25 cellular contexts compared by ENCODE assay signal in the genomic region with DNA sequence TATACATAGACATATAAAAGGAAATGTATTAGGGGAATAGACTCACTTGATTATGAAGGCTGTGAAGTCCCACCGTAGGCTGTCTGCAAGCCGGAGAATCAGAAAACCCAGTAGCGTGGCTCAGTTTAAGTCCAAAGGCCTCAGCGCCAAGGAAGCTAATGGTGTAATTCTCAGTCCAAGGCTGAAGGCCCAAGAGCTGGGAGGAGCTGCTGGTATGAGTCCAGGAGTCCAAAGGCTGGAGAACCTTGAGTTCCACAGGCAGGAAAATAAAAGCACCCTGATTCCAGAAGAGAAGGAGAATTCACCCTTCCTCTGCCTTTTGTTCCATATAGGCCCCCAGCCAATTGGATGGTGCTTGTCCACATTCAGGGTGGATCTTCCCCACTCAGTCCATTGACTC.
"Had no signal": no experiment of that assay in that cellular context is flagged by ENCODE, and none has a peak within 500 bp of the region (broad histone marks: within the 10 kb centered on the region; RNA-seq: fewer than 3 reads in every experiment).

No MANE protein-coding gene starts in this region.

- H3K27ac Mint-ChIP-seq: activated CD4-positive, alpha-beta memory T cell treated with anti-CD3 and anti-CD28 coated beads, Interleukin-2, amount 10 ng/mL, durations not matched to agents 7 days and 5 days; activated CD4-positive, alpha-beta T cell treated with anti-CD3 and anti-CD28 coated beads, Interleukin-2, amount 10 ng/mL, durations not matched to agents 7 days and 5 days; activated naive CD4-positive, alpha-beta T cell treated with anti-CD3 and anti-CD28 coated beads, Interleukin-2, amount 10 ng/mL, durations not matched to agents 7 days and 5 days; activated naive CD4-positive, alpha-beta T cell treated with anti-CD3 and anti-CD28 coated beads, Interleukin-2, amount 50 U/mL, for 72 hours; activated naive CD8-positive, alpha-beta T cell treated with anti-CD3 and anti-CD28 coated beads, Interleukin-2, amount 10 ng/mL, durations not matched to agents 7 days and 5 days; activated T-cell treated with anti-CD3 and anti-CD28 coated beads, Interleukin-2, amount 50 U/mL, for 24 hours; activated T-cell treated with anti-CD3 and anti-CD28 coated beads, Interleukin-2, amount 50 U/mL, for 72 hours; endodermal cell had no signal

- H3K4me1 Mint-ChIP-seq: activated CD4-positive, alpha-beta memory T cell treated with anti-CD3 and anti-CD28 coated beads, Interleukin-2, amount 10 ng/mL, durations not matched to agents 7 days and 5 days; activated CD4-positive, alpha-beta T cell treated with anti-CD3 and anti-CD28 coated beads, Interleukin-2, amount 10 ng/mL, durations not matched to agents 7 days and 5 days; activated naive CD4-positive, alpha-beta T cell treated with anti-CD3 and anti-CD28 coated beads, Interleukin-2, amount 10 ng/mL, durations not matched to agents 7 days and 5 days; activated naive CD8-positive, alpha-beta T cell treated with anti-CD3 and anti-CD28 coated beads, Interleukin-2, amount 10 ng/mL, durations not matched to agents 7 days and 5 days; central memory CD8-positive, alpha-beta T cell; endodermal cell had no signal

- DNase-seq: activated CD4-positive, alpha-beta memory T cell treated with anti-CD3 and anti-CD28 coated beads, Interleukin-2, amount 10 ng/mL, durations not matched to agents 7 days and 5 days; activated CD4-positive, alpha-beta T cell treated with anti-CD3 and anti-CD28 coated beads for 1 hour; activated CD4-positive, alpha-beta T cell treated with anti-CD3 and anti-CD28 coated beads for 4 hours; activated CD4-positive, alpha-beta T cell treated with anti-CD3 and anti-CD28 coated beads, Interleukin-2, amount 10 ng/mL, durations not matched to agents 7 days and 5 days; activated CD4-positive, alpha-beta T cell treated with anti-CD3 and anti-CD28 coated beads, Interleukin-2, amount 50 U/mL, for 4 hours; activated CD8-positive, alpha-beta memory T cell treated with anti-CD3 and anti-CD28 coated beads, Interleukin-2, amount 50 U/mL, for 48 hours; activated gamma-delta T cell; activated naive CD4-positive, alpha-beta T cell; activated naive CD4-positive, alpha-beta T cell treated with anti-CD3 and anti-CD28 coated beads, Interleukin-2, amount 10 ng/mL, durations not matched to agents 7 days and 5 days; activated naive CD8-positive, alpha-beta T cell treated with anti-CD3 and anti-CD28 coated beads, Interleukin-2, amount 10 ng/mL, durations not matched to agents 7 days and 5 days; activated T-cell treated with anti-CD3 and anti-CD28 coated beads for 4 hours; activated T-cell treated with anti-CD3 and anti-CD28 coated beads, Interleukin-2, amount 50 U/mL, for 24 hours; activated T-cell treated with anti-CD3 and anti-CD28 coated beads, Interleukin-2, amount 50 U/mL, for 72 hours; brain microvascular endothelial cell; cortex of kidney; dermis blood vessel endothelial cell; effector memory CD4-positive, alpha-beta T cell; endodermal cell; foreskin fibroblast; head of caudate nucleus; T-helper 1 cell; T-helper 2 cell had no signal

- H3K36me3 Mint-ChIP-seq: activated naive CD4-positive, alpha-beta T cell treated with anti-CD3 and anti-CD28 coated beads, Interleukin-2, amount 10 ng/mL, durations not matched to agents 7 days and 5 days; activated naive CD4-positive, alpha-beta T cell treated with anti-CD3 and anti-CD28 coated beads, Interleukin-2, amount 50 U/mL, for 72 hours; activated naive CD8-positive, alpha-beta T cell treated with anti-CD3 and anti-CD28 coated beads, Interleukin-2, amount 10 ng/mL, durations not matched to agents 7 days and 5 days had no signal

- H3K27me3 ChIP-seq: brain microvascular endothelial cell had no signal

- H3K27me3 Mint-ChIP-seq: activated CD4-positive, alpha-beta memory T cell treated with anti-CD3 and anti-CD28 coated beads, Interleukin-2, amount 10 ng/mL, durations not matched to agents 7 days and 5 days; activated CD4-positive, alpha-beta T cell treated with anti-CD3 and anti-CD28 coated beads, Interleukin-2, amount 10 ng/mL, durations not matched to agents 7 days and 5 days; activated naive CD4-positive, alpha-beta T cell treated with anti-CD3 and anti-CD28 coated beads, Interleukin-2, amount 10 ng/mL, durations not matched to agents 7 days and 5 days; activated naive CD8-positive, alpha-beta T cell treated with anti-CD3 and anti-CD28 coated beads, Interleukin-2, amount 10 ng/mL, durations not matched to agents 7 days and 5 days; activated T-cell treated with anti-CD3 and anti-CD28 coated beads, Interleukin-2, amount 50 U/mL, for 24 hours; central memory CD8-positive, alpha-beta T cell had no signal

- ATAC-seq: activated naive CD4-positive, alpha-beta T cell treated with anti-CD3 and anti-CD28 coated beads, Interleukin-2, amount 50 U/mL, for 72 hours; activated T-cell treated with anti-CD3 and anti-CD28 coated beads, Interleukin-2, amount 50 U/mL, for 72 hours; esophagus mucosa had no signal

- H3K4me3 Mint-ChIP-seq: activated CD4-positive, alpha-beta memory T cell treated with anti-CD3 and anti-CD28 coated beads, Interleukin-2, amount 10 ng/mL, durations not matched to agents 7 days and 5 days; activated CD4-positive, alpha-beta T cell treated with anti-CD3 and anti-CD28 coated beads, Interleukin-2, amount 10 ng/mL, durations not matched to agents 7 days and 5 days; activated naive CD4-positive, alpha-beta T cell treated with anti-CD3 and anti-CD28 coated beads, Interleukin-2, amount 10 ng/mL, durations not matched to agents 7 days and 5 days; activated naive CD8-positive, alpha-beta T cell treated with anti-CD3 and anti-CD28 coated beads, Interleukin-2, amount 10 ng/mL, durations not matched to agents 7 days and 5 days; activated T-cell treated with anti-CD3 and anti-CD28 coated beads, Interleukin-2, amount 50 U/mL, for 24 hours; activated T-cell treated with anti-CD3 and anti-CD28 coated beads, Interleukin-2, amount 50 U/mL, for 72 hours; central memory CD8-positive, alpha-beta T cell; endodermal cell had no signal

- H3K27ac ChIP-seq: brain microvascular endothelial cell had no signal

- H3K36me3 ChIP-seq: brain microvascular endothelial cell had no signal
